11 cellular contexts compared by ENCODE assay signal in genomic region chr1:245234217-245235120, GRCh38.
DNase-seq lines count a peak whose midpoint lies in the region; TF ChIP-seq lines count a peak whose summit lies in the region.
"Had no signal": no experiment of that assay in that cellular context is flagged by ENCODE, and none has a peak within 500 bp of the region (broad histone marks: within the 10 kb centered on the region; RNA-seq: fewer than 3 reads in every experiment).

No MANE protein-coding gene starts in this region.

- no peak for TF ChIP-seq EP300 in esophagus muscularis mucosa (IDR thresholded peaks at IDR 0.05)

- intact Hi-C loops in esophagus muscularis mucosa (cut with DNase I) = no loop called here

- no peaks in the 10 kb centered on the region for H3K27me3 Mint-ChIP-seq in chondrocyte (ENCODE audit: low read depth)
- H3K27me3 Mint-ChIP-seq in nephron progenitor cell (ENCODE audit: low read depth, poor library complexity) = no peaks in the 10 kb centered on the region

- H3K36me3 Mint-ChIP-seq in chondrocyte (ENCODE audit: low read depth) (peaks cover 6% of the 10 kb centered on the region), nephron progenitor cell (ENCODE audit: low read depth) (peaks cover 18% of the 10 kb centered on the region)

- H3K9me3 Mint-ChIP-seq in chondrocyte (ENCODE audit: low read depth) = no peaks in the 10 kb centered on the region
- no peaks in the 10 kb centered on the region for H3K9me3 Mint-ChIP-seq in nephron progenitor cell

- H3K9me3 ChIP-seq in esophagus muscularis mucosa = no peaks in the 10 kb centered on the region
- H3K9me3 ChIP-seq: BLaER1 treated with 17β-estradiol and CSF1 and Interleukin-3, amounts not matched to agents 10 nM and 100 nM had no signal

- DNase-seq in DMS79 (lab: John Stamatoyannopoulos, UW) = peak; percentile 22
- DNase-seq in NCI-H2081 treated with DMSO at 0.1 percent for 48 hours (lab: John Stamatoyannopoulos, UW) = peak; percentile 51
- DNase-seq in chondrocyte (ENCODE audit: low spot score) = peak; percentile 74
- peak; percentile 43 for DNase-seq in nephron progenitor cell
- no peak for DNase-seq in AG08396 (ENCODE audit: low spot score)
- no peak for DNase-seq in esophagus muscularis mucosa (ENCODE audit: extremely low spot score)
- DNase-seq in SK-N-DZ (ENCODE audit: low spot score) = no peak
- DNase-seq in inferior parietal cortex (ENCODE audit: extremely low spot score) = no peak
- DNase-seq: stimulated activated CD4-positive, alpha-beta T cell treated with anti-CD3 and anti-CD28 coated beads, Interleukin-1b, Interleukin-23, amount 100 ng/mL, for 48 hours; T-helper 9 cell had no signal

- no peak overlapping the region for H3K27ac ChIP-seq in esophagus muscularis mucosa (replicated peaks in 1 of 4)
- H3K27ac ChIP-seq: BLaER1 treated with 17β-estradiol and CSF1 and Interleukin-3, amounts not matched to agents 10 nM and 100 nM had no signal

- no peak for TF ChIP-seq POLR2A in esophagus muscularis mucosa (IDR thresholded peaks at IDR 0.05; ENCODE audit: low read depth)

- H3K4me1 Mint-ChIP-seq in chondrocyte (ENCODE audit: low read depth) (peaks cover 24% of the 10 kb centered on the region), nephron progenitor cell (peaks cover 40% of the 10 kb centered on the region)

- H3K4me3 Mint-ChIP-seq in chondrocyte (ENCODE audit: unreplicated experiment) (peak overlapping the region; percentile 54), nephron progenitor cell (peak overlapping the region; percentile 54)

- no peaks in the 10 kb centered on the region for H3K36me3 ChIP-seq in esophagus muscularis mucosa
- H3K36me3 ChIP-seq: BLaER1 treated with 17β-estradiol and CSF1 and Interleukin-3, amounts not matched to agents 10 nM and 100 nM had no signal

- H3K4me3 ChIP-seq in esophagus muscularis mucosa = no peak overlapping the region
- H3K4me3 ChIP-seq: BLaER1 treated with 17β-estradiol and CSF1 and Interleukin-3, amounts not matched to agents 10 nM and 100 nM had no signal

- H3K27me3 ChIP-seq in esophagus muscularis mucosa = no peaks in the 10 kb centered on the region

- no peak for TF ChIP-seq CTCF in chondrocyte (IDR thresholded peaks at IDR 0.05)
- no peak for TF ChIP-seq CTCF in nephron progenitor cell (IDR thresholded peaks at IDR 0.05)
- TF ChIP-seq CTCF in esophagus muscularis mucosa (IDR thresholded peaks at IDR 0.05) = no peak

- H3K4me1 ChIP-seq in esophagus muscularis mucosa = no peaks in the 10 kb centered on the region

- H3K27ac Mint-ChIP-seq in chondrocyte (ENCODE audit: unreplicated experiment) (peak overlapping the region; percentile 76), nephron progenitor cell (peak overlapping the region; percentile 84)

- WGBS in esophagus muscularis mucosa = 89% methylated on average over 19 of the region's 27 CpGs

Comparison
In these comparisons a context has a peak if more than half of its experiments do, and no peak if none do; other contexts are left out.
1. DNase-seq: peak in DMS79 (single experiment), NCI-H2081 treated with DMSO at 0.1 percent for 48 hours (single experiment), chondrocyte (single experiment) and nephron progenitor cell (single experiment); none in AG08396 (single experiment), esophagus muscularis mucosa (single experiment), SK-N-DZ (single experiment) and inferior parietal cortex (single experiment).